ENCODE assay signal across 8 cellular contexts in genomic region chr18:32750328-32750727, GRCh38. TPM values are rescaled to one million over a fixed set of nuclear protein-coding genes. Genes with fewer than 3 reads are reported as not detected.
"Had no signal": no experiment of that assay in that cellular context is flagged by ENCODE, and none has a peak within 500 bp of the region (broad histone marks: within the 10 kb centered on the region; RNA-seq: fewer than 3 reads in every experiment).

No MANE protein-coding gene starts in this region.

- H3K4me3 Mint-ChIP-seq: HFFc6 had no signal

- ATAC-seq: HCT116, K562 had no signal

- H3K27ac Mint-ChIP-seq: HFFc6 had no signal

- DNase-seq: GM23248, GOT3, H7, HFFc6, IMR-90 had no signal

RNA-seq across cellular contexts. Expression of gene KLHL14, which starts 22.5 kb away (rescaled TPM):
- total RNA-seq: GM23248, HFFc6, HT-29, IMR-90, K562 had no signal
